In genomic region chr6:169254456-169255316, GRCh38 we compare ENCODE assay signal across 17 cellular contexts. TPM values are rescaled to one million over a fixed set of nuclear protein-coding genes. Genes with fewer than 3 reads are reported as not detected.
A peak's percentile ranks its signal among the peaks of the same experiment; 100 is the strongest.
DNase-seq lines count a peak whose midpoint lies in the region; ATAC-seq and TF ChIP-seq lines count a peak whose summit lies in the region.
"Had no signal": no experiment of that assay in that cellular context is flagged by ENCODE, and none has a peak within 500 bp of the region (broad histone marks: within the 10 kb centered on the region; RNA-seq: fewer than 3 reads in every experiment).

No MANE protein-coding gene starts in this region.

- peaks cover 57% of the 10 kb centered on the region for H3K27me3 ChIP-seq in hepatocyte
- H3K27me3 ChIP-seq: BLaER1 had no signal

- no peaks in the 10 kb centered on the region for H3K36me3 ChIP-seq in hepatocyte (replicated peaks; ENCODE audit: insufficient read depth, low read depth)
- no peaks in the 10 kb centered on the region for H3K36me3 ChIP-seq in mucosa of descending colon (ENCODE audit: low read depth)
- H3K36me3 ChIP-seq: BLaER1, pancreas had no signal

- no peak overlapping the region for H3K27ac ChIP-seq in hepatocyte
- H3K27ac ChIP-seq: 22Rv1, BLaER1, pancreas, PC-9 had no signal

- DNase-seq in DMS53 (lab: John Stamatoyannopoulos, UW) (peak; percentile 66), DMS53 treated with DMSO at 0.1 percent for 48 hours (lab: John Stamatoyannopoulos, UW; ENCODE audit: unreplicated experiment) (no peak), NCI-H146 treated with DMSO at 0.1 percent for 48 hours (lab: John Stamatoyannopoulos, UW; ENCODE audit: unreplicated experiment) (peak; percentile 68), hepatocyte (ENCODE audit: low spot score) (no peak), posterior vena cava (ENCODE audit: low spot score) (peak; percentile 83), mucosa of descending colon (no peak), foreskin melanocyte (no peak), NCI-H1930 (lab: John Stamatoyannopoulos, UW) (no peak)
- DNase-seq: activated CD8-positive, alpha-beta memory T cell treated with anti-CD3 and anti-CD28 coated beads, Interleukin-2, amount 50 U/mL, for 4 hours; activated naive CD4-positive, alpha-beta T cell; DMS153; PC-9; T1000 had no signal

- H3K4me2 ChIP-seq in hepatocyte = peak overlapping the region; percentile 72
- H3K4me2 ChIP-seq: BLaER1, PC-9 had no signal

- 57% methylated on average over 18 of the region's 19 CpGs for WGBS in hepatocyte (ENCODE audit: low lambda C conversion rate, missing lambda C conversion rate)

- TF ChIP-seq CTCF in hepatocyte (IDR thresholded peaks at IDR 0.05; ENCODE audit: poor library complexity) = no peak
- TF ChIP-seq CTCF in mucosa of descending colon (IDR thresholded peaks at IDR 0.05) = no peak

- intact Hi-C loops in posterior vena cava (cut with DNase I) = no loop called here
- intact Hi-C loops in mucosa of descending colon (cut with DNase I, micrococcal nuclease) = no loop called here

- H3K9me3 ChIP-seq in hepatocyte (ENCODE audit: low read depth) (no peaks in the 10 kb centered on the region), mucosa of descending colon (no peaks in the 10 kb centered on the region)
- H3K9me3 ChIP-seq: BLaER1, pancreas had no signal

- ATAC-seq in mucosa of descending colon = no peak

- no peak overlapping the region for H2AFZ ChIP-seq in hepatocyte
- H2AFZ ChIP-seq: PC-9 had no signal

- H3K4me3 ChIP-seq in hepatocyte (no peak overlapping the region), mucosa of descending colon (no peak overlapping the region)
- H3K4me3 ChIP-seq: BLaER1, PC-9 had no signal

- no peaks in the 10 kb centered on the region for H3K9me2 ChIP-seq in hepatocyte (replicated peaks; ENCODE audit: insufficient read depth)

- no peaks in the 10 kb centered on the region for H4K20me1 ChIP-seq in hepatocyte (ENCODE audit: insufficient read depth, poor library complexity, severe bottlenecking)
- H4K20me1 ChIP-seq: BLaER1 had no signal

- H3K4me1 ChIP-seq in hepatocyte (ENCODE audit: insufficient read depth) (peaks cover 6% of the 10 kb centered on the region), mucosa of descending colon (ENCODE audit: low read depth) (no peaks in the 10 kb centered on the region)
- H3K4me1 ChIP-seq: BLaER1, pancreas had no signal

- H3K79me2 ChIP-seq in hepatocyte = no peaks in the 10 kb centered on the region

RNA-seq across cellular contexts. Expression of gene THBS2, which starts 1.0 kb away (rescaled TPM):
- total RNA-seq in hepatocyte (2.8 and 5.5 TPM in 2 replicates), posterior vena cava (100 to 1,000 TPM; 358 to 373 TPM), mucosa of descending colon (10 to 100 TPM in 1 of 3 donors, 1 to 10 TPM in 2; 3.7 to 39.1 (median 4.0) TPM)
- polyA plus RNA-seq in hepatocyte = 3.2 and 3.9 TPM in 2 replicates
- total RNA-seq: NCI-H460, PC-9 had no signal

Comparison
In these comparisons a context has a peak if more than half of its experiments do, and no peak if none do; other contexts are left out.
1. DNase-seq: peak in DMS53 (single experiment), NCI-H146 treated with DMSO at 0.1 percent for 48 hours (single experiment) and posterior vena cava (single experiment); none in DMS53 treated with DMSO at 0.1 percent for 48 hours (single experiment), hepatocyte (single experiment), mucosa of descending colon (0 of 3), foreskin melanocyte (single experiment) and NCI-H1930 (0 of 2).
2. RNA of gene THBS2, which starts 1.0 kb away (total RNA-seq): 358 to 373 TPM in posterior vena cava; 2.8 to 5.5 TPM in hepatocyte and 3.7 to 39.1 TPM in mucosa of descending colon; every median in the first group is over 4 times any median in the second.